ENCODE assay signal across 13 cellular contexts in genomic region chr1:211751438-211751837, GRCh38.
"Had no signal": no experiment of that assay in that cellular context is flagged by ENCODE, and none has a peak within 500 bp of the region (broad histone marks: within the 10 kb centered on the region; RNA-seq: fewer than 3 reads in every experiment).

No MANE protein-coding gene starts in this region.

- H3K4me1 ChIP-seq: gastroesophageal sphincter had no signal

- ATAC-seq: gastroesophageal sphincter, heart right ventricle, left lobe of liver, SK-N-SH treated with all-trans-retinoic acid at 6 μM for 48 hours had no signal

- H3K4me3 ChIP-seq: gastroesophageal sphincter, heart right ventricle, ovary had no signal

- H3K27me3 Mint-ChIP-seq: naive B cell had no signal

- H3K9me3 Mint-ChIP-seq: naive B cell had no signal

- H3K36me3 ChIP-seq: ovary had no signal

- H3K27me3 ChIP-seq: gastroesophageal sphincter, heart right ventricle, ovary had no signal

- FAIRE-seq: islet of Langerhans had no signal

- H3K4me1 Mint-ChIP-seq: naive B cell had no signal

- H3K4me3 Mint-ChIP-seq: naive B cell had no signal

- DNase-seq: activated CD4-positive, alpha-beta T cell treated with anti-CD3 and anti-CD28 coated beads, Interleukin-2, amount 50 U/mL, for 4 hours; activated CD4-positive, CD25-positive, alpha-beta regulatory T cell treated with anti-CD3 and anti-CD28 coated beads, Interleukin-2, amount 50 U/mL, for 72 hours; heart right ventricle; naive B cell; ovary; stimulated activated naive CD4-positive, alpha-beta T cell; T-helper 1 cell; T1000; trophoblast cell had no signal

- H3K27ac ChIP-seq: gastroesophageal sphincter, heart right ventricle, ovary had no signal
